ENCODE assay signal across 8 cellular contexts in the genomic region with DNA sequence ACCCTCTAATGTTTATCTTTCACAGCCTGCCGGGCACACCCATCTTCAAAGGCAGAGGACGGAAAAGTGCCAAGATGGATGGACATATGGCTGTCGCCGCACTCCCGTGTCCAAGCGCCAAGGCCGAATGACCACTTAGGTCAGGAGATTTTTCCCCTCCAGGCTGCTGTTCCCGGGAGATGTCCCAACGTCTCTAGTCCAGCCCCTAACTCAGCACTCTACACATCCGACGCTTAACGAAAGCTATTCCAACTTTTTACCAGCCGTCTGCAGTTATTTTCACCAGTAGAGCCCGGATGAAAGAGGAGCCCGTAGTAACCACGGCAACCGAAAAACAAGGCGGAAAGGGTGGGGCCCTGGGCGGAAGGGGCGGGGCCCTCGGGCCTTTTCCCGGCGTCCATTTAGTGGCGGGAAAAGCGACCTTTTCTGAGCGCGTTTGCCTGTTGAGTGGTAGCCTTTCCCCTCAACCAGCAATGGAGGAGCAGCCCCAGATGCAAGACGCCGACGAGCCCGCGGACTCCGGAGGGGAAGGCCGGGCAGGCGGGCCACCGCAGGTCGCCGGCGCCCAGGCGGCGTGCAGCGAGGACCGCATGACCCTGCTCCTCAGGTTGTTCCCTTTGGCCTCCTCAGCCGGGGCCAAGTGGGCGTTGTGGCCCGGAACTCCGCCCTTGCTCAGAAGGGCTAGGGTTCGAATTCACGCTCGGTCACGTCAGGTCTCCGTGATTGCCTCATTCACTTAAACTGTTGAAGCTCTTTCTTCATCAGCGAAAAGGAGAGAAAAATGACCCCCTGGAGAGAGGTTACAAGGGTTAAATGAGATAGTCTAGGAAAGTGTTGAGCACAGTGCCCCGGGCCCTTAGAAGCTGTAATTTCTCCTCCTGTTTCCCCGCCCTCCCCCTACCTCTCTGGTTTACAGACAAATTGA. TPM values are rescaled to one million over a fixed set of nuclear protein-coding genes. Genes with fewer than 3 reads are reported as not detected.
A peak's percentile ranks its signal among the peaks of the same experiment; 100 is the strongest.
DNase-seq lines count a peak whose midpoint lies in the region; ATAC-seq and TF ChIP-seq lines count a peak whose summit lies in the region.

A gene with protein sequence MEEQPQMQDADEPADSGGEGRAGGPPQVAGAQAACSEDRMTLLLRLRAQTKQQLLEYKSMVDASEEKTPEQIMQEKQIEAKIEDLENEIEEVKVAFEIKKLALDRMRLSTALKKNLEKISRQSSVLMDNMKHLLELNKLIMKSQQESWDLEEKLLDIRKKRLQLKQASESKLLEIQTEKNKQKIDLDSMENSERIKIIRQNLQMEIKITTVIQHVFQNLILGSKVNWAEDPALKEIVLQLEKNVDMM (plus strand): TSS at position 422 of the 925 bp plus-strand sequence. CDS start 52 bp downstream, at position 474.

- H3K9me3 ChIP-seq in DND-41 (ENCODE audit: insufficient read depth, low read length, severe bottlenecking) (no peaks in the 10 kb centered on the region), KOPT-K1 (ENCODE audit: insufficient read depth, low read length, poor library complexity, severe bottlenecking) (no peaks in the 10 kb centered on the region), Peyer's patch (no peaks in the 10 kb centered on the region), muscle layer of colon (ENCODE audit: low read length) (no peaks in the 10 kb centered on the region)

- peak within 1 kb of the TSS; percentile 89 for H2AFZ ChIP-seq in DND-41 (ENCODE audit: low read depth, low read length)

- DNase-seq in DND-41 (peak; percentile 94), Peyer's patch (peak; percentile 80 to 94 (median 90))
- peak; percentile 85 for DNase-seq in activated T-cell treated with anti-CD3 and anti-CD28 coated beads, Interleukin-2, amount 50 U/mL, for 4 hours
- DNase-seq in stimulated activated CD8-positive, alpha-beta memory T cell treated with anti-CD3 and anti-CD28 coated beads, Interleukin-7, amount 100 ng/mL, for 24 hours (ENCODE audit: low read depth) = peak; percentile 85

- no peaks in the 10 kb centered on the region for H4K20me1 ChIP-seq in DND-41 (ENCODE audit: insufficient read depth, low read length)

- no peaks in the 10 kb centered on the region for H3K9me3 Mint-ChIP-seq in activated T-cell treated with anti-CD3 and anti-CD28 coated beads, Interleukin-2, amount 50 U/mL, for 4 hours

- no peaks in the 10 kb centered on the region for H3K27me3 Mint-ChIP-seq in activated T-cell treated with anti-CD3 and anti-CD28 coated beads, Interleukin-2, amount 50 U/mL, for 4 hours (ENCODE audit: low read depth)

- peaks cover 13% of the 10 kb centered on the region for H3K4me1 Mint-ChIP-seq in activated T-cell treated with anti-CD3 and anti-CD28 coated beads, Interleukin-2, amount 50 U/mL, for 4 hours (ENCODE audit: low read depth)

- peaks cover 1% of the 10 kb centered on the region for H3K36me3 Mint-ChIP-seq in activated T-cell treated with anti-CD3 and anti-CD28 coated beads, Interleukin-2, amount 50 U/mL, for 4 hours (ENCODE audit: insufficient read depth)

- ATAC-seq in DND-41 (ENCODE audit: insufficient read depth, low read depth) = peak; percentile 89
- peak; percentile 94 for ATAC-seq in GM21825 (IDR thresholded peaks at IDR 0.05; ENCODE audit: unreplicated experiment)
- ATAC-seq in activated T-cell treated with anti-CD3 and anti-CD28 coated beads, Interleukin-2, amount 50 U/mL, for 4 hours = peak; percentile 94
- peak; percentile 97 for ATAC-seq in esophagus mucosa

- peak within 1 kb of the TSS; percentile 90 for H3K4me3 Mint-ChIP-seq in activated T-cell treated with anti-CD3 and anti-CD28 coated beads, Interleukin-2, amount 50 U/mL, for 4 hours

- H3K36me3 ChIP-seq in DND-41 (ENCODE audit: insufficient read depth, low read length) (peaks cover 29% of the 10 kb centered on the region), KOPT-K1 (ENCODE audit: insufficient read depth, low read length) (peaks cover 30% of the 10 kb centered on the region), Peyer's patch (no peaks in the 10 kb centered on the region), muscle layer of colon (ENCODE audit: insufficient read depth, low read length) (no peaks in the 10 kb centered on the region)

- TF ChIP-seq CTCF in DND-41 (IDR thresholded peaks at IDR 0.05; ENCODE audit: borderline replicate concordance, extremely low read depth, low read length, poor library complexity, severe bottlenecking) = no peak
- no peak for TF ChIP-seq CTCF in Peyer's patch (IDR thresholded peaks at IDR 0.05)

- H3K4me2 ChIP-seq in DND-41 (ENCODE audit: insufficient read depth, low read length) = peak within 1 kb of the TSS; percentile 91

- peaks cover 26% of the 10 kb centered on the region for H3K79me2 ChIP-seq in DND-41 (ENCODE audit: insufficient read depth, low read length)

- TF ChIP-seq POLR2A in Peyer's patch (IDR thresholded peaks at IDR 0.05) = no peak

- H3K27ac ChIP-seq in DND-41 (ENCODE audit: low read length) = peak within 1 kb of the TSS; percentile 89
- peak within 1 kb of the TSS; percentile 88 for H3K27ac ChIP-seq in KOPT-K1 (ENCODE audit: low read depth, low read length, poor library complexity, severe bottlenecking)
- H3K27ac ChIP-seq in Peyer's patch = peak within 1 kb of the TSS; percentile 16 to 69 (median 56)
- peak within 1 kb of the TSS; percentile 72 for H3K27ac ChIP-seq in muscle layer of colon (ENCODE audit: low read depth, low read length)

- peak within 1 kb of the TSS; percentile 48 to 88 for H3K4me3 ChIP-seq in DND-41 (ENCODE audit: low read depth in 1 of 2, low read length in 2 of 2)
- H3K4me3 ChIP-seq in Peyer's patch = peak within 1 kb of the TSS; percentile 50 to 82 (median 74)
- H3K4me3 ChIP-seq in muscle layer of colon (ENCODE audit: low read depth in 1 of 2, low read length in 2 of 2) = peak within 1 kb of the TSS; percentile 67 to 79

- H3K4me1 ChIP-seq in DND-41 (ENCODE audit: insufficient read depth, low read length) (peaks cover 28% of the 10 kb centered on the region), Peyer's patch (peaks cover 0 to 8% (median 0%) of the 10 kb centered on the region in 4 donors), muscle layer of colon (ENCODE audit: insufficient read depth, low read length) (peaks cover 10% of the 10 kb centered on the region)

- H3K9ac ChIP-seq in DND-41 (ENCODE audit: low read depth, low read length) (peak within 1 kb of the TSS; percentile 77), muscle layer of colon (ENCODE audit: low read length) (peak within 1 kb of the TSS; percentile 7)

- no peaks in the 10 kb centered on the region for H3K27me3 ChIP-seq in DND-41 (ENCODE audit: insufficient read depth, low read length, poor library complexity)
- no peaks in the 10 kb centered on the region for H3K27me3 ChIP-seq in Peyer's patch
- H3K27me3 ChIP-seq in muscle layer of colon (ENCODE audit: control insufficient read depth in 1 of 2, insufficient read depth in 2 of 2, low read length in 2 of 2) = no peaks in the 10 kb centered on the region

RNA-seq across cellular contexts. Expression of the gene that starts here (rescaled TPM):
- total RNA-seq in Peyer's patch = 10 to 100 TPM in 1 of 4 donors, 1 to 10 TPM in 3; 2.9 to 11.6 (median 3.9) TPM
- total RNA-seq in activated T-cell treated with anti-CD3 and anti-CD28 coated beads, Interleukin-2, amount 50 U/mL, for 4 hours = 10 to 100 TPM; 36.1 to 44.2 (median 41.6) TPM
- 9.8 TPM for total RNA-seq in esophagus mucosa

Comparison
In these comparisons a context has a peak if more than half of its experiments do, and no peak if none do; other contexts are left out.
1. Peak in every context shown above with its lines: DNase-seq, ATAC-seq, H3K4me3 ChIP-seq and H3K27ac ChIP-seq.